Comparison of ENCODE assay signal across 15 cellular contexts in genomic region chr19:15846923-15847322, GRCh38. TPM values are rescaled to one million over a fixed set of nuclear protein-coding genes. Genes with fewer than 3 reads are reported as not detected.
DNase-seq lines count a peak whose midpoint lies in the region; ATAC-seq lines count a peak whose summit lies in the region.
"Had no signal": no experiment of that assay in that cellular context is flagged by ENCODE, and none has a peak within 500 bp of the region (broad histone marks: within the 10 kb centered on the region; RNA-seq: fewer than 3 reads in every experiment).

No MANE protein-coding gene starts in this region.

- H3K9ac ChIP-seq in Karpas-422 (ENCODE audit: low read length), result no peak overlapping the region

- H3K27ac ChIP-seq in Karpas-422 (ENCODE audit: low read length), result no peak overlapping the region
- H3K27ac ChIP-seq: C4-2B had no signal

- H3K4me3 Mint-ChIP-seq in activated naive CD8-positive, alpha-beta T cell, result no peak overlapping the region
- H3K4me3 Mint-ChIP-seq in activated naive CD8-positive, alpha-beta T cell treated with anti-CD3 and anti-CD28 coated beads, Interleukin-2, amount 50 U/mL, for 24 hours, result no peak overlapping the region
- peak overlapping the region in 1 of 10 donors; percentile 11 for H3K4me3 Mint-ChIP-seq in naive thymus-derived CD8-positive, alpha-beta T cell
- H3K4me3 Mint-ChIP-seq: CD4-positive, alpha-beta memory T cell; H9; IgD-negative memory B cell had no signal

- H3K27ac Mint-ChIP-seq in activated naive CD8-positive, alpha-beta T cell, result peak overlapping the region; percentile 70
- no peak overlapping the region for H3K27ac Mint-ChIP-seq in activated naive CD8-positive, alpha-beta T cell treated with anti-CD3 and anti-CD28 coated beads, Interleukin-2, amount 50 U/mL, for 24 hours
- peak overlapping the region in 6 of 10 donors; percentile 24 to 76 (median 55) for H3K27ac Mint-ChIP-seq in naive thymus-derived CD8-positive, alpha-beta T cell
- H3K27ac Mint-ChIP-seq: H9, IgD-negative memory B cell had no signal

- no peaks in the 10 kb centered on the region for H3K36me3 Mint-ChIP-seq in activated naive CD8-positive, alpha-beta T cell
- no peaks in the 10 kb centered on the region for H3K36me3 Mint-ChIP-seq in activated naive CD8-positive, alpha-beta T cell treated with anti-CD3 and anti-CD28 coated beads, Interleukin-2, amount 50 U/mL, for 24 hours (ENCODE audit: low read depth)
- H3K36me3 Mint-ChIP-seq in naive thymus-derived CD8-positive, alpha-beta T cell, result no peaks in the 10 kb centered on the region
- H3K36me3 Mint-ChIP-seq: CD4-positive, alpha-beta memory T cell had no signal

- H2AFZ ChIP-seq in Karpas-422 (ENCODE audit: low read length), result no peak overlapping the region

- H3K27me3 Mint-ChIP-seq in activated naive CD8-positive, alpha-beta T cell, result no peaks in the 10 kb centered on the region
- no peaks in the 10 kb centered on the region for H3K27me3 Mint-ChIP-seq in activated naive CD8-positive, alpha-beta T cell treated with anti-CD3 and anti-CD28 coated beads, Interleukin-2, amount 50 U/mL, for 24 hours
- H3K27me3 Mint-ChIP-seq in naive thymus-derived CD8-positive, alpha-beta T cell, result no peaks in the 10 kb centered on the region
- H3K27me3 Mint-ChIP-seq: CD4-positive, alpha-beta memory T cell had no signal

- no peaks in the 10 kb centered on the region for H3K36me3 ChIP-seq in Karpas-422 (ENCODE audit: insufficient read depth, low read length)
- H3K36me3 ChIP-seq: BE2C had no signal

- H3K4me1 ChIP-seq in Karpas-422 (ENCODE audit: low read length), result no peaks in the 10 kb centered on the region
- H3K4me1 ChIP-seq: BE2C had no signal

- no peak overlapping the region for H3K4me3 ChIP-seq in Karpas-422 (ENCODE audit: low read length)

- no peaks in the 10 kb centered on the region for H4K20me1 ChIP-seq in Karpas-422 (ENCODE audit: insufficient read depth, low read depth, low read length)

- H3K4me2 ChIP-seq in Karpas-422 (ENCODE audit: low read depth, low read length, poor library complexity, severe bottlenecking), result no peak overlapping the region

- H3K79me2 ChIP-seq in Karpas-422 (ENCODE audit: low read length), result no peaks in the 10 kb centered on the region

- no peak for DNase-seq in activated naive CD8-positive, alpha-beta T cell treated with anti-CD3 and anti-CD28 coated beads, Interleukin-2, amount 50 U/mL, for 24 hours
- DNase-seq in DMS79 treated with DMSO at 0.1 percent for 48 hours (lab: John Stamatoyannopoulos, UW) (peak; percentile 74), Karpas-422 (no peak)
- no peak for DNase-seq in naive thymus-derived CD8-positive, alpha-beta T cell
- no peak for DNase-seq in stimulated activated naive CD4-positive, alpha-beta T cell (lab: John Stamatoyannopoulos, UW)
- DNase-seq: BE2C; Calu3; CD4-positive, alpha-beta memory T cell; H9 had no signal

- POLR2A ChIA-PET in naive thymus-derived CD8-positive, alpha-beta T cell (lab: Charles Lee), result interaction anchor here (1.1 kb wide), 1 partner anchor 11 kb away, joined by 5 read pairs; no protein-coding TSS in a partner anchor

- H3K9me3 ChIP-seq in Karpas-422 (ENCODE audit: low read length), result no peaks in the 10 kb centered on the region
- H3K9me3 ChIP-seq: BE2C had no signal

- peaks cover 33% of the 10 kb centered on the region for H3K4me1 Mint-ChIP-seq in activated naive CD8-positive, alpha-beta T cell (ENCODE audit: low read depth)
- H3K4me1 Mint-ChIP-seq in activated naive CD8-positive, alpha-beta T cell treated with anti-CD3 and anti-CD28 coated beads, Interleukin-2, amount 50 U/mL, for 24 hours, result peaks cover 17% of the 10 kb centered on the region
- peaks cover 27 to 43% (median 35%) of the 10 kb centered on the region in 4 donors for H3K4me1 Mint-ChIP-seq in naive thymus-derived CD8-positive, alpha-beta T cell
- H3K4me1 Mint-ChIP-seq: H9 had no signal

- no peaks in the 10 kb centered on the region for H3K9me3 Mint-ChIP-seq in activated naive CD8-positive, alpha-beta T cell (ENCODE audit: low read depth)
- no peaks in the 10 kb centered on the region for H3K9me3 Mint-ChIP-seq in activated naive CD8-positive, alpha-beta T cell treated with anti-CD3 and anti-CD28 coated beads, Interleukin-2, amount 50 U/mL, for 24 hours
- H3K9me3 Mint-ChIP-seq in naive thymus-derived CD8-positive, alpha-beta T cell, result no peaks in the 10 kb centered on the region
- H3K9me3 Mint-ChIP-seq: CD4-positive, alpha-beta memory T cell had no signal

- no peaks in the 10 kb centered on the region for H3K9me2 ChIP-seq in Karpas-422 (replicated peaks; ENCODE audit: insufficient read depth, low read length)

- ATAC-seq in activated naive CD8-positive, alpha-beta T cell treated with anti-CD3 and anti-CD28 coated beads, Interleukin-2, amount 50 U/mL, for 24 hours, result no peak
- no peak for ATAC-seq in naive thymus-derived CD8-positive, alpha-beta T cell
- ATAC-seq: HepG2 had no signal

- H3K27me3 ChIP-seq in Karpas-422 (ENCODE audit: low read length), result no peaks in the 10 kb centered on the region
- H3K27me3 ChIP-seq: BE2C had no signal

RNA-seq across cellular contexts. Expression of gene OR10H1, which starts 31.5 kb away (rescaled TPM):
- not detected for total RNA-seq in naive thymus-derived CD8-positive, alpha-beta T cell
- polyA plus RNA-seq in naive thymus-derived CD8-positive, alpha-beta T cell, result not detected
- total RNA-seq in Karpas-422 (2014; rRNA removed; shearing (Covaris generic); ENCODE audit: low replicate concordance), result not detected in 2 replicates
- total RNA-seq: A172; CD4-positive, alpha-beta memory T cell; H1; H9; HepG2 had no signal
- polyA plus RNA-seq: CD4-positive, alpha-beta memory T cell; H1; HepG2; IgD-negative memory B cell had no signal

RNA-seq across cellular contexts. Expression of gene CYP4F2, which starts 51.0 kb away (rescaled TPM):
- not detected for total RNA-seq in naive thymus-derived CD8-positive, alpha-beta T cell
- not detected for polyA plus RNA-seq in naive thymus-derived CD8-positive, alpha-beta T cell
- total RNA-seq in Karpas-422 (2014; rRNA removed; shearing (Covaris generic); ENCODE audit: low replicate concordance), result not detected in 2 replicates
- total RNA-seq: Calu3; CD4-positive, alpha-beta memory T cell; H1; H9 had no signal
- polyA plus RNA-seq: CD4-positive, alpha-beta memory T cell; H1; IgD-negative memory B cell had no signal

RNA-seq across cellular contexts. Expression of gene OR10H5, which starts 59.5 kb away (rescaled TPM):
- not detected for total RNA-seq in naive thymus-derived CD8-positive, alpha-beta T cell
- polyA plus RNA-seq in naive thymus-derived CD8-positive, alpha-beta T cell, result not detected
- not detected in 2 replicates for total RNA-seq in Karpas-422 (2014; rRNA removed; shearing (Covaris generic); ENCODE audit: low replicate concordance)
- total RNA-seq: A172; Calu3; CD4-positive, alpha-beta memory T cell; H1; H9; HepG2 had no signal
- polyA plus RNA-seq: CD4-positive, alpha-beta memory T cell; H1; HepG2; IgD-negative memory B cell had no signal
